In genomic region chr2:239361311-239361642, GRCh38 we compare ENCODE assay signal across 1 cellular context.
TF ChIP-seq lines count a peak whose summit lies in the region.

No MANE protein-coding gene starts in this region.

TF ChIP-seq in K562, 482 proteins besides CTCF, POLR2A, EP300 and RAD21 (continued from another document):
- no peak for TF ChIP-seq E2F8 (IDR thresholded peaks at IDR 0.05; ENCODE audit: low read depth, partially characterized antibody)
- TF ChIP-seq RAD51 (IDR thresholded peaks at IDR 0.05; ENCODE audit: borderline replicate concordance, low read depth) = no peak
- no peak for TF ChIP-seq ZBTB5 (IDR thresholded peaks at IDR 0.05)
- TF ChIP-seq, protein P1, sequence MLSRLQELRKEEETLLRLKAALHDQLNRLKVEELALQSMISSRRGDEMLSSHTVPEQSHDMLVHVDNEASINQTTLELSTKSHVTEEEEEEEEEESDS (CRISPR knock-in tag; IDR thresholded peaks at IDR 0.05) = no peak
- TF ChIP-seq ADNP (tag; IDR thresholded peaks at IDR 0.05) = no peak
- no peak for TF ChIP-seq MLX (CRISPR knock-in tag; conservative IDR thresholded peaks at IDR 0.05)
- TF ChIP-seq TBP (optimal IDR thresholded peaks at IDR 0.05; ENCODE audit: low read depth, low read length) = no peak
- TF ChIP-seq ZNF140 (CRISPR knock-in tag; IDR thresholded peaks at IDR 0.05) = no peak
- TF ChIP-seq, protein P2, sequence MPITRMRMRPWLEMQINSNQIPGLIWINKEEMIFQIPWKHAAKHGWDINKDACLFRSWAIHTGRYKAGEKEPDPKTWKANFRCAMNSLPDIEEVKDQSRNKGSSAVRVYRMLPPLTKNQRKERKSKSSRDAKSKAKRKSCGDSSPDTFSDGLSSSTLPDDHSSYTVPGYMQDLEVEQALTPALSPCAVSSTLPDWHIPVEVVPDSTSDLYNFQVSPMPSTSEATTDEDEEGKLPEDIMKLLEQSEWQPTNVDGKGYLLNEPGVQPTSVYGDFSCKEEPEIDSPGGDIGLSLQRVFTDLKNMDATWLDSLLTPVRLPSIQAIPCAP (CRISPR knock-in tag; IDR thresholded peaks at IDR 0.05; ENCODE audit: borderline replicate concordance) = no peak
- TF ChIP-seq HDGF (IDR thresholded peaks at IDR 0.05) = no peak
- no peak for TF ChIP-seq ZNF165 (CRISPR knock-in tag; IDR thresholded peaks at IDR 0.05; ENCODE audit: borderline replicate concordance)
- TF ChIP-seq SMARCB1 (IDR thresholded peaks at IDR 0.05; ENCODE audit: insufficient read length, low read depth) = no peak
